In the genomic region with DNA sequence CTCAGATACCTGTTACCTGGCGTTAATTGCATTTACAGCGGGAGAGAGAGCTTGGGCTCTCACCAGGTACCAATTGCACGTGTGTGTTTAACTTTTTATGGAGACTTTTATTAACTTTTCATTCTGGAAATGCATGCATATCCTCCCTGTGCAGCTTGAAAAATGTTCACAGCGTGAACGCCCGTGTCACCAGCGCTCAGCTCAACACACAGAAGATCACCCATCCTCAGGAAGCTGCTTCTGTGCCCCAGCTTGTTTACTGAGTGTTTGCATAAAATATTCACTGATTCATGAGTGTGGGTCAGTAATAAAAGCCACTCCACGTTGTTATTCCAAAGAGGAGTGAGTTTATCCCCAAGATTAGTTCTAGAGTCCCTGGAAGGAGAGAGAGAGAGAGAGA, we compare ENCODE assay signal across 18 cellular contexts.
DNase-seq lines count a peak whose midpoint lies in the region; TF ChIP-seq lines count a peak whose summit lies in the region.
"Had no signal": no experiment of that assay in that cellular context is flagged by ENCODE, and none has a peak within 500 bp of the region (broad histone marks: within the 10 kb centered on the region; RNA-seq: fewer than 3 reads in every experiment).

No MANE protein-coding gene starts in this region.

- H3K9me3 ChIP-seq in BLaER1, result peaks cover 24% of the 10 kb centered on the region
- H3K9me3 ChIP-seq in BLaER1 treated with 17β-estradiol and CSF1 and Interleukin-3, amounts not matched to agents 10 nM and 100 nM (replicated peaks in 1 of 11), result peaks cover 11 to 35% (median 21%) of the 10 kb centered on the region in 11 experiments; a peak in 19 of 22 replicates
- H3K9me3 ChIP-seq in mesodermal cell (ENCODE audit: control insufficient read depth, low read length), result no peaks in the 10 kb centered on the region
- H3K9me3 ChIP-seq: psoas muscle, SK-N-SH had no signal

- H4K20me1 ChIP-seq in BLaER1, result no peaks in the 10 kb centered on the region
- H4K20me1 ChIP-seq in BLaER1 treated with 17β-estradiol and CSF1 and Interleukin-3, amounts not matched to agents 10 nM and 100 nM, result no peaks in the 10 kb centered on the region

- H3K4me1 ChIP-seq in BLaER1, result peaks cover 55% of the 10 kb centered on the region
- H3K4me1 ChIP-seq in BLaER1 treated with 17β-estradiol and CSF1 and Interleukin-3, amounts not matched to agents 10 nM and 100 nM, result peaks cover 10 to 58% (median 38%) of the 10 kb centered on the region in 10 experiments
- H3K4me1 ChIP-seq in mesodermal cell (ENCODE audit: control insufficient read depth, insufficient read depth, low read length, poor library complexity, severe bottlenecking), result peaks cover 29% of the 10 kb centered on the region
- H3K4me1 ChIP-seq: psoas muscle had no signal

- H3K27ac ChIP-seq in BLaER1, result no peak overlapping the region
- H3K27ac ChIP-seq in BLaER1 treated with 17β-estradiol and CSF1 and Interleukin-3, amounts not matched to agents 10 nM and 100 nM, result no peak overlapping the region
- H3K27ac ChIP-seq in VCaP, result peak overlapping the region; percentile 89
- H3K27ac ChIP-seq in mesodermal cell (ENCODE audit: low read depth, low read length, severe bottlenecking), result peak overlapping the region; percentile 53
- H3K27ac ChIP-seq: psoas muscle had no signal

- no peak for TF ChIP-seq CTCF in VCaP (conservative IDR thresholded peaks at IDR 0.05)

- peak overlapping the region; percentile 54 for H3K4me2 ChIP-seq in BLaER1
- peak overlapping the region; percentile 23 to 83 (median 63); a peak in 21 of 22 replicates for H3K4me2 ChIP-seq in BLaER1 treated with 17β-estradiol and CSF1 and Interleukin-3, amounts not matched to agents 10 nM and 100 nM
- H3K4me2 ChIP-seq: SK-N-SH had no signal

- no peak for DNase-seq in stimulated activated CD4-positive, alpha-beta T cell treated with anti-CD3 and anti-CD28 coated beads, Interleukin-4, amount 100 ng/mL, for 4 hours
- no peak for DNase-seq in pons (ENCODE audit: low spot score)
- no peak for DNase-seq in stimulated activated CD4-positive, alpha-beta T cell treated with anti-CD3 and anti-CD28 coated beads, Interleukin-4, amount 100 ng/mL, for 1 hour
- DNase-seq: activated gamma-delta T cell; AML-193; effector CD4-positive, alpha-beta T cell; mesendoderm; NCI-H446 treated with DMSO at 0.1 percent for 48 hours; psoas muscle; RPMI8226; SK-N-SH; stimulated activated CD4-positive, alpha-beta T cell treated with anti-CD3 and anti-CD28 coated beads, Interleukin-1b, Interleukin-23, amount 100 ng/mL, for 48 hours; stimulated activated naive CD4-positive, alpha-beta T cell treated with Interleukin-2 at 50 U/mL for 16 hours; T1000 had no signal

- H3K36me3 ChIP-seq in BLaER1 (no peaks in the 10 kb centered on the region), mesodermal cell (ENCODE audit: control insufficient read depth, insufficient read depth, low read length) (no peaks in the 10 kb centered on the region)
- peaks cover 0 to 3% (median 0%) of the 10 kb centered on the region in 11 experiments; a peak in 2 of 22 replicates for H3K36me3 ChIP-seq in BLaER1 treated with 17β-estradiol and CSF1 and Interleukin-3, amounts not matched to agents 10 nM and 100 nM

- H3K4me3 ChIP-seq in BLaER1, result no peak overlapping the region
- no peak overlapping the region for H3K4me3 ChIP-seq in BLaER1 treated with 17β-estradiol and CSF1 and Interleukin-3, amounts not matched to agents 10 nM and 100 nM
- no peak overlapping the region for H3K4me3 ChIP-seq in mesodermal cell (ENCODE audit: extremely low read depth, insufficient read depth, low read length, poor library complexity, severe bottlenecking)
- H3K4me3 ChIP-seq: psoas muscle had no signal

- H3K9ac ChIP-seq in BLaER1, result no peak overlapping the region
- H3K9ac ChIP-seq in BLaER1 treated with 17β-estradiol and CSF1 and Interleukin-3, amounts not matched to agents 10 nM and 100 nM, result peak overlapping the region in 1 of 11 experiments; percentile 60; a peak in 1 of 22 replicates
- H3K9ac ChIP-seq: SK-N-SH had no signal

- H3K27me3 ChIP-seq in BLaER1, result no peaks in the 10 kb centered on the region
- peaks cover 0 to 14% (median 0%) of the 10 kb centered on the region in 11 experiments; a peak in 7 of 22 replicates for H3K27me3 ChIP-seq in BLaER1 treated with 17β-estradiol and CSF1 and Interleukin-3, amounts not matched to agents 10 nM and 100 nM

- WGBS in mesodermal cell (ENCODE audit: insufficient coverage in 2 of 2), 2 experiments, result 73 to 85% methylated on average over 2 to 7 of the region's 8 CpGs

Comparison
In these comparisons a context has a peak if more than half of its experiments do, and no peak if none do; other contexts are left out.
1. H3K27ac ChIP-seq: peak in VCaP (single experiment) and mesodermal cell (single experiment); none in BLaER1 (single experiment) and BLaER1 treated with 17β-estradiol and CSF1 and Interleukin-3, amounts not matched to agents 10 nM and 100 nM (0 of 11).